Comparison of ENCODE assay signal across 8 cellular contexts in genomic region chr12:105382771-105383632, GRCh38. TPM values are rescaled to one million over a fixed set of nuclear protein-coding genes. Genes with fewer than 3 reads are reported as not detected.
A peak's percentile ranks its signal among the peaks of the same experiment; 100 is the strongest.
DNase-seq lines count a peak whose midpoint lies in the region; ATAC-seq, FAIRE-seq and TF ChIP-seq lines count a peak whose summit lies in the region.

No MANE protein-coding gene starts in this region.

- RAD21 ChIA-PET in GM12878 (lab: Charles Lee; ENCODE audit: unreplicated experiment): interaction anchor here (0.6 to 1.4 kb wide), 7 partner anchors 9 to 1001 kb away, joined by 3 to 10 read pairs (median 4); no protein-coding TSS in a partner anchor

- H2AFZ ChIP-seq in GM12878 (ENCODE audit: control insufficient read depth, low read depth, low read length): peak overlapping the region; percentile 45

- H3K79me2 ChIP-seq in GM12878 (ENCODE audit: control insufficient read depth, insufficient read depth, low read length): no peaks in the 10 kb centered on the region

- CTCF ChIA-PET in GM12878 (lab: Yijun Ruan, JAX): interaction anchor here (0.5 to 4.1 kb wide), 26 partner anchors 10 to 259 kb away, joined by 3 to 43 read pairs (median 4); no protein-coding TSS in a partner anchor

- no peak for TF ChIP-seq EP300 in GM12878 (IDR thresholded peaks at IDR 0.05; ENCODE audit: borderline replicate concordance in 1 of 2, control insufficient read depth in 1 of 2, low read depth in 2 of 2, low read length in 2 of 2)

- ATAC-seq in GM12878 (peak; percentile 76), GM18858 (IDR thresholded peaks at IDR 0.05; ENCODE audit: unreplicated experiment) (no peak)

- H3K4me3 ChIP-seq in GM12878: no peak overlapping the region
- peak overlapping the region; percentile 30 for H3K4me3 ChIP-seq in iPS-15b (ENCODE audit: low read depth, low read length)
- peak overlapping the region; percentile 42 for H3K4me3 ChIP-seq in skeletal muscle cell (ENCODE audit: low read depth, low read length)

- DNase-seq in D721Med (ENCODE audit: insufficient read length, low spot score): peak; percentile 57
- peak; percentile 67 for DNase-seq in HCEC 1CT
- peak; percentile 2 for DNase-seq in NCI-H524 treated with DMSO at 0.1 percent for 48 hours (lab: John Stamatoyannopoulos, UW)
- peak; percentile 17 for DNase-seq in GM12878 (ENCODE audit: low read depth, low spot score)
- DNase-seq in skeletal muscle cell (ENCODE audit: low read depth): no peak
- no peak for DNase-seq in posterior cingulate gyrus

- H3K27me3 ChIP-seq in GM12878 (replicated peaks in 1 of 2; ENCODE audit: control insufficient read depth in 2 of 2, insufficient read depth in 2 of 2, low read length in 1 of 2): no peaks in the 10 kb centered on the region
- H3K27me3 ChIP-seq in iPS-15b (ENCODE audit: control insufficient read depth, insufficient read depth, low read length): no peaks in the 10 kb centered on the region

- no peak for TF ChIP-seq POLR2A in GM12878 (IDR thresholded peaks at IDR 0.05; ENCODE audit: low read depth, low read length)

- H3K9ac ChIP-seq in GM12878 (ENCODE audit: control insufficient read depth, insufficient read depth, low read length): no peak overlapping the region
- no peak overlapping the region for H3K9ac ChIP-seq in iPS-15b (ENCODE audit: low read depth, low read length)

- intact Hi-C loops in GM12878 (cut with micrococcal nuclease; ENCODE audit: unreplicated experiment) (loop anchor here (1.0 to 5.0 kb wide), 3 partner anchors 62 to 216 kb away; no protein-coding TSS in a partner anchor), posterior cingulate gyrus (cut with DNase I) (loop anchor here (2.0 kb wide), 1 partner anchor 104 kb away; no protein-coding TSS in a partner anchor)

- POLR2A ChIA-PET in GM12878 (lab: Charles Lee): interaction anchor here (0.7 kb wide), 1 partner anchor 123 kb away, joined by 3 read pairs; no protein-coding TSS in a partner anchor

- TF ChIP-seq CTCF in D721Med (IDR thresholded peaks at IDR 0.05; ENCODE audit: insufficient read depth, missing control alignments) (peak; percentile 90), GM12878 (IDR thresholded peaks at IDR 0.05 in 2 of 3, conservative IDR thresholded peaks at IDR 0.05 in 1 of 3; ENCODE audit: control insufficient read depth in 2 of 3, extremely low read depth in 1 of 3, insufficient read depth in 1 of 3, low read depth in 3 of 3, low read length in 3 of 3) (peak; percentile 65 to 82 (median 82))

- no TSS peak for BruUV-seq in GM12878 (replicated peaks; lab: Mats Ljungman, UMichigan)

- H3K4me1 ChIP-seq in GM12878 (ENCODE audit: control insufficient read depth, insufficient read depth, low read length) (no peaks in the 10 kb centered on the region), iPS-15b (ENCODE audit: control insufficient read depth, insufficient read depth, low read length) (no peaks in the 10 kb centered on the region)

- SMC1A ChIA-PET in GM12878 (lab: Charles Lee; ENCODE audit: uncharacterized antibody, unreplicated experiment): interaction anchor here (0.7 to 3.6 kb wide), 18 partner anchors 8 to 662 kb away, joined by 3 to 23 read pairs (median 3); no protein-coding TSS in a partner anchor

- no peaks in the 10 kb centered on the region for H3K36me3 ChIP-seq in GM12878 (ENCODE audit: control insufficient read depth in 2 of 2, insufficient read depth in 2 of 2, low read length in 1 of 2)
- no peaks in the 10 kb centered on the region for H3K36me3 ChIP-seq in iPS-15b (ENCODE audit: control insufficient read depth, insufficient read depth, low read length)

- 29% methylated on average over 18 of the region's 18 CpGs for WGBS in GM12878 (ENCODE audit: insufficient coverage, insufficient replicate concordance, low lambda C conversion rate, missing lambda C conversion rate)

- FAIRE-seq in D721Med (lab: Jason Lieb, UNC): no peak
- peak; percentile 54 for FAIRE-seq in GM12878 (lab: Jason Lieb, UNC)

- peak; percentile 96 for TF ChIP-seq RAD21 in GM12878 (IDR thresholded peaks at IDR 0.05; ENCODE audit: insufficient read depth, low read depth, low read length)

- no peaks in the 10 kb centered on the region for H4K20me1 ChIP-seq in GM12878 (ENCODE audit: control insufficient read depth, insufficient read depth)

- in situ Hi-C loops in GM12878 (cut with MboI): loop anchor here (5.0 kb wide), 1 partner anchor 101 kb away; no protein-coding TSS in a partner anchor

- H3K9me3 ChIP-seq in GM12878 (replicated peaks; ENCODE audit: control insufficient read depth, insufficient read depth, low read length): no peaks in the 10 kb centered on the region
- H3K9me3 ChIP-seq in iPS-15b (ENCODE audit: control insufficient read depth, insufficient read depth, low read length): no peaks in the 10 kb centered on the region

- no peak overlapping the region for H3K4me2 ChIP-seq in GM12878 (ENCODE audit: control insufficient read depth, insufficient read depth)

- no peak overlapping the region for H3K27ac ChIP-seq in GM12878 (ENCODE audit: control insufficient read depth, insufficient read depth)

TF ChIP-seq in GM12878, 131 proteins besides CTCF, POLR2A, EP300 and RAD21:
- peak; percentile 89 for TF ChIP-seq SMC3 (IDR thresholded peaks at IDR 0.05; ENCODE audit: borderline replicate concordance, low read length)
- TF ChIP-seq BHLHE40 (IDR thresholded peaks at IDR 0.05; ENCODE audit: borderline replicate concordance in 1 of 2, low read depth in 2 of 2, low read length in 1 of 2): no peak
- no peak for TF ChIP-seq PBX3 (IDR thresholded peaks at IDR 0.05; ENCODE audit: insufficient replicate concordance, low read depth, low read length)
- no peak for TF ChIP-seq TBL1XR1 (IDR thresholded peaks at IDR 0.05; ENCODE audit: low read depth, low read length)
- TF ChIP-seq FOXM1 (IDR thresholded peaks at IDR 0.05; ENCODE audit: low read depth, low read length): 0 out of 2 replicates have a peak, but pooled peaks have one; percentile 38
- TF ChIP-seq ZNF274 (IDR thresholded peaks at IDR 0.05; ENCODE audit: insufficient read depth, insufficient read length): no peak
- no peak for TF ChIP-seq TARDBP (IDR thresholded peaks at IDR 0.05; ENCODE audit: borderline replicate concordance)
- TF ChIP-seq RB1 (IDR thresholded peaks at IDR 0.05; ENCODE audit: borderline replicate concordance): 0 out of 2 replicates have a peak, but pooled peaks have one; percentile 43
- no peak for TF ChIP-seq KDM1A (IDR thresholded peaks at IDR 0.05; ENCODE audit: borderline replicate concordance)
- TF ChIP-seq ZNF384 (IDR thresholded peaks at IDR 0.05; ENCODE audit: borderline replicate concordance, low read depth, low read length): peak; percentile 45; the same call in 1 of the 2 replicates
- TF ChIP-seq ATF7 (IDR thresholded peaks at IDR 0.05; ENCODE audit: low read depth): 0 out of 2 replicates have a peak, but pooled peaks have one; percentile 17
- 0 out of 4 replicates have a peak, but pooled peaks of 1 of the 2 experiments have one; percentile 9 for TF ChIP-seq SRF (IDR thresholded peaks at IDR 0.05; ENCODE audit: low read depth in 2 of 2, low read length in 2 of 2)

RNA-seq across cellular contexts. Expression of gene C12orf75, which starts 52.5 kb away (rescaled TPM):
- total RNA-seq in GM12878 (2013; cell fraction: nucleolus; rRNA removed): 40.0 and 42.0 TPM in 2 replicates
- 154 and 174 TPM in 2 replicates for total RNA-seq in GM12878 (2014; rRNA removed)
- total RNA-seq in GM12878 (2014; rRNA removed; fragmentation: Illumina TruSeq; extraction: Trizol): 160 and 164 TPM in 2 replicates
- total RNA-seq in GM12878 (2021): 171 and 172 TPM in 2 replicates
- polyA plus RNA-seq in GM12878 (2011; ENCODE audit: low read depth): 52.2 TPM
- 150 and 222 TPM in 2 replicates for polyA plus RNA-seq in GM12878 (2011; rRNA removed)
- 70.9 and 74.3 TPM in 2 replicates for polyA plus RNA-seq in GM12878 (2011; cell fraction: cytosol; rRNA removed)
- polyA plus RNA-seq in GM12878 (2011; cell fraction: nucleus; rRNA removed): 41.2 and 46.2 TPM in 2 replicates
- 55.8 and 75.4 TPM in 2 replicates for polyA plus RNA-seq in GM12878 (2012)
- 184 and 205 TPM in 2 replicates for polyA plus RNA-seq in GM12878 (2014; fragmentation: Illumina TruSeq; extraction: Trizol)
- 10 to 100 TPM; 40.7 to 84.7 TPM for polyA plus RNA-seq in GM12878 (2014; fragmentation: Nextera tagmentation; extraction: Ambion mirVana)
- 107 and 124 TPM in 2 replicates for polyA plus RNA-seq in GM12878 (2014; rRNA removed)
- polyA plus RNA-seq in GM12878 (2016; fragmentation: Nextera tagmentation; extraction: Ambion mirVana): 100 to 1,000 TPM; 399 to 411 TPM
- polyA minus RNA-seq in GM12878 (2011; rRNA and poly(A)+ RNA removed): 43.8 and 53.7 TPM in 2 replicates
- 23.0 and 31.3 TPM in 2 replicates for polyA minus RNA-seq in GM12878 (2011; cell fraction: cytosol; rRNA and poly(A)+ RNA removed)
- 18.0 and 35.2 TPM in 2 replicates for polyA minus RNA-seq in GM12878 (2011; cell fraction: nucleus; rRNA and poly(A)+ RNA removed)

Comparison
In these comparisons a context has a peak if more than half of its experiments do, and no peak if none do; other contexts are left out.
1. DNase-seq: peak in D721Med (single experiment), HCEC 1CT (single experiment), NCI-H524 treated with DMSO at 0.1 percent for 48 hours (single experiment) and GM12878 (single experiment); none in skeletal muscle cell (single experiment) and posterior cingulate gyrus (0 of 10).